20 cellular contexts compared by ENCODE assay signal in the genomic region with DNA sequence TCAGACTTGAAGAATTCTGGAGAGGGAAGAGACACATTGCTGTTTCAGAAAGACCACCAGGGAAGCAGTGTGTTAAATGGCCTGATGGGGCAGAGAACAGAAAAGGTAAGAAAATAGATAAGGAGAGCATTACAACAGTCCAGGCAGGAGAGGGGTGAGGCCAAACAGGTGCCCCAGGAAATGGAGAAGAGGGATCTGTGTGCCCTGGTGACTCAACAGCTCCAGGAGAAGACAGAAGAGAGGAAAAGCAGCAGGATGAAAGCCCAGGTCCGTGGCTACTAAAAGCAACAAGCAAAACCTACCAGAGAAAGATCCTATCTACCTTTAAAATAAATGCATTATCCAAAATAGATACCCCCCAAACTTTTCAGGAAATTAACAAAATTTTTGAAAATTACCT. TPM values are rescaled to one million over a fixed set of nuclear protein-coding genes. Genes with fewer than 3 reads are reported as not detected.
DNase-seq lines count a peak whose midpoint lies in the region; ATAC-seq and TF ChIP-seq lines count a peak whose summit lies in the region.
"Had no signal": no experiment of that assay in that cellular context is flagged by ENCODE, and none has a peak within 500 bp of the region (broad histone marks: within the 10 kb centered on the region; RNA-seq: fewer than 3 reads in every experiment).

No MANE protein-coding gene starts in this region.

- peaks cover 18% of the 10 kb centered on the region for H3K4me1 ChIP-seq in MM.1S (ENCODE audit: low read length)
- H3K4me1 ChIP-seq in hepatocyte (ENCODE audit: insufficient read depth): peaks cover 49% of the 10 kb centered on the region
- peaks cover 37 to 92% (median 64%) of the 10 kb centered on the region in 4 donors for H3K4me1 ChIP-seq in stomach

- intact Hi-C loops in stomach (cut with DNase I; ENCODE audit: low total_unique reads): no loop called here

- ATAC-seq in HG03565 (IDR thresholded peaks at IDR 0.05; ENCODE audit: unreplicated experiment) (no peak), GM18868 (IDR thresholded peaks at IDR 0.05; ENCODE audit: unreplicated experiment) (no peak)
- no peak for ATAC-seq in stimulated activated naive CD8-positive, alpha-beta T cell treated with anti-CD3 and anti-CD28 coated beads, Interleukin-15, amount 100 ng/mL, for 72 hours
- ATAC-seq: HepG2, T-helper 17 cell had no signal

- no peak for TF ChIP-seq POLR2A in stomach (IDR thresholded peaks at IDR 0.05)

- H3K4me3 ChIP-seq in MM.1S (ENCODE audit: low read length) (no peak overlapping the region), hepatocyte (no peak overlapping the region), stomach (no peak overlapping the region)
- H3K4me3 ChIP-seq: lung, SJSA1 had no signal

- no peaks in the 10 kb centered on the region for H3K9me2 ChIP-seq in MM.1S (replicated peaks; ENCODE audit: insufficient read depth, low read length)
- no peaks in the 10 kb centered on the region for H3K9me2 ChIP-seq in hepatocyte (replicated peaks; ENCODE audit: insufficient read depth)

- H3K79me2 ChIP-seq in MM.1S (ENCODE audit: low read length) (peaks cover 89% of the 10 kb centered on the region), hepatocyte (peaks cover 99% of the 10 kb centered on the region)

- TF ChIP-seq EP300 in stomach (IDR thresholded peaks at IDR 0.05): no peak

- H4K20me1 ChIP-seq in MM.1S (ENCODE audit: insufficient read depth, low read length) (no peaks in the 10 kb centered on the region), hepatocyte (ENCODE audit: insufficient read depth, poor library complexity, severe bottlenecking) (peaks cover 97% of the 10 kb centered on the region)

- no peaks in the 10 kb centered on the region for H3K27me3 ChIP-seq in MM.1S (replicated peaks; ENCODE audit: insufficient read depth, low read length)
- no peaks in the 10 kb centered on the region for H3K27me3 ChIP-seq in hepatocyte
- no peaks in the 10 kb centered on the region for H3K27me3 ChIP-seq in stomach
- H3K27me3 ChIP-seq: BE2C, SJSA1 had no signal

- no peak overlapping the region for H3K27ac Mint-ChIP-seq in stimulated activated naive CD8-positive, alpha-beta T cell treated with anti-CD3 and anti-CD28 coated beads, Interleukin-15, amount 100 ng/mL, for 72 hours
- H3K27ac Mint-ChIP-seq: naive B cell had no signal

- peak overlapping the region; percentile 18; the same call in 1 of the 2 replicates for H3K4me2 ChIP-seq in MM.1S (ENCODE audit: low read depth, low read length)
- no peak overlapping the region for H3K4me2 ChIP-seq in hepatocyte

- peaks cover 31% of the 10 kb centered on the region for H3K4me1 Mint-ChIP-seq in stimulated activated naive CD8-positive, alpha-beta T cell treated with anti-CD3 and anti-CD28 coated beads, Interleukin-15, amount 100 ng/mL, for 72 hours

- peak; percentile 11 for DNase-seq in DMS53 treated with DMSO at 0.1 percent for 48 hours (lab: John Stamatoyannopoulos, UW; ENCODE audit: unreplicated experiment)
- no peak for DNase-seq in MM.1S
- peak; percentile 41 for DNase-seq in hepatocyte (ENCODE audit: low spot score)
- DNase-seq in stomach: no peak
- no peak for DNase-seq in stimulated activated naive CD8-positive, alpha-beta T cell treated with anti-CD3 and anti-CD28 coated beads, Interleukin-15, amount 100 ng/mL, for 72 hours
- DNase-seq: activated CD4-positive, alpha-beta T cell treated with anti-CD3 and anti-CD28 coated beads, Interleukin-2, amount 50 U/mL, for 48 hours; activated gamma-delta T cell treated with Interleukin-2 at 50 U/mL for 16 hours; activated T-cell treated with anti-CD3 and anti-CD28 coated beads for 4 hours; BE2C; naive B cell; NCI-H1694 treated with DMSO at 0.1 percent for 48 hours; NCI-H774; T-helper 17 cell had no signal

- no peak overlapping the region for H2AFZ ChIP-seq in MM.1S (ENCODE audit: low read length)
- H2AFZ ChIP-seq in hepatocyte: no peak overlapping the region

- H3K4me3 Mint-ChIP-seq in stimulated activated naive CD8-positive, alpha-beta T cell treated with anti-CD3 and anti-CD28 coated beads, Interleukin-15, amount 100 ng/mL, for 72 hours: no peak overlapping the region
- H3K4me3 Mint-ChIP-seq: naive B cell, T-helper 17 cell had no signal

- H3K27ac ChIP-seq in MM.1S (ENCODE audit: low read length) (no peak overlapping the region), hepatocyte (no peak overlapping the region), stomach (peak overlapping the region in 3 of 5 donors; percentile 18 to 63 (median 61))
- H3K27ac ChIP-seq: SJSA1, VCaP had no signal

- H3K36me3 ChIP-seq in MM.1S (replicated peaks; ENCODE audit: insufficient read depth, low read length) (no peaks in the 10 kb centered on the region), hepatocyte (replicated peaks; ENCODE audit: insufficient read depth, low read depth) (no peaks in the 10 kb centered on the region), stomach (no peaks in the 10 kb centered on the region)
- H3K36me3 ChIP-seq: BE2C, SJSA1, thoracic aorta had no signal

- H3K9me3 Mint-ChIP-seq in stimulated activated naive CD8-positive, alpha-beta T cell treated with anti-CD3 and anti-CD28 coated beads, Interleukin-15, amount 100 ng/mL, for 72 hours: no peaks in the 10 kb centered on the region
- H3K9me3 Mint-ChIP-seq: naive B cell had no signal

- H3K27me3 Mint-ChIP-seq in stimulated activated naive CD8-positive, alpha-beta T cell treated with anti-CD3 and anti-CD28 coated beads, Interleukin-15, amount 100 ng/mL, for 72 hours: no peaks in the 10 kb centered on the region
- H3K27me3 Mint-ChIP-seq: naive B cell, T-helper 17 cell had no signal

- H3K9me3 ChIP-seq in MM.1S (replicated peaks; ENCODE audit: insufficient read depth, low read length) (no peaks in the 10 kb centered on the region), hepatocyte (ENCODE audit: low read depth) (no peaks in the 10 kb centered on the region), stomach (no peaks in the 10 kb centered on the region)
- H3K9me3 ChIP-seq: BE2C, SJSA1, thoracic aorta had no signal

- peaks cover 4% of the 10 kb centered on the region; the same call in 1 of the 2 replicates for H3F3A ChIP-seq in MM.1S (ENCODE audit: insufficient read depth, low read length)

- WGBS in hepatocyte (ENCODE audit: low lambda C conversion rate, missing lambda C conversion rate): 26% methylated on average over 1 of the region's 1 CpG
- 35 to 55% (median 50%) methylated on average over 1 of the region's 1 CpG for WGBS in stomach, 5 donors

- TF ChIP-seq CTCF in MM.1S (IDR thresholded peaks at IDR 0.05; ENCODE audit: low read length) (no peak), hepatocyte (IDR thresholded peaks at IDR 0.05; ENCODE audit: poor library complexity) (no peak), stomach (IDR thresholded peaks at IDR 0.05) (no peak)

- no peak overlapping the region for H3K9ac ChIP-seq in MM.1S (ENCODE audit: low read length)

RNA-seq across cellular contexts. Expression of gene TP53BP2, which starts 9.2 kb away (rescaled TPM):
- total RNA-seq in hepatocyte (53.0 and 57.8 TPM in 2 replicates), stomach (100 to 1,000 TPM in 1 of 5 donors, 10 to 100 TPM in 4; 28.1 to 157 (median 51.9) TPM)
- polyA plus RNA-seq in hepatocyte (27.5 and 31.6 TPM in 2 replicates), stomach (10 to 100 TPM in 1 of 3 donors, 1 to 10 TPM in 2; 6.9 to 11.6 (median 8.8) TPM)

Comparison
In these comparisons a context has a peak if more than half of its experiments do, and no peak if none do; other contexts are left out.
1. DNase-seq: peak in DMS53 treated with DMSO at 0.1 percent for 48 hours (single experiment) and hepatocyte (single experiment); none in MM.1S (single experiment), stomach (single experiment) and stimulated activated naive CD8-positive, alpha-beta T cell treated with anti-CD3 and anti-CD28 coated beads, Interleukin-15, amount 100 ng/mL, for 72 hours (0 of 2).
2. H3K27ac ChIP-seq: peak in stomach (3 of 5); none in MM.1S (single experiment) and hepatocyte (single experiment).